Comparison of ENCODE assay signal across 9 cellular contexts in the genomic region with DNA sequence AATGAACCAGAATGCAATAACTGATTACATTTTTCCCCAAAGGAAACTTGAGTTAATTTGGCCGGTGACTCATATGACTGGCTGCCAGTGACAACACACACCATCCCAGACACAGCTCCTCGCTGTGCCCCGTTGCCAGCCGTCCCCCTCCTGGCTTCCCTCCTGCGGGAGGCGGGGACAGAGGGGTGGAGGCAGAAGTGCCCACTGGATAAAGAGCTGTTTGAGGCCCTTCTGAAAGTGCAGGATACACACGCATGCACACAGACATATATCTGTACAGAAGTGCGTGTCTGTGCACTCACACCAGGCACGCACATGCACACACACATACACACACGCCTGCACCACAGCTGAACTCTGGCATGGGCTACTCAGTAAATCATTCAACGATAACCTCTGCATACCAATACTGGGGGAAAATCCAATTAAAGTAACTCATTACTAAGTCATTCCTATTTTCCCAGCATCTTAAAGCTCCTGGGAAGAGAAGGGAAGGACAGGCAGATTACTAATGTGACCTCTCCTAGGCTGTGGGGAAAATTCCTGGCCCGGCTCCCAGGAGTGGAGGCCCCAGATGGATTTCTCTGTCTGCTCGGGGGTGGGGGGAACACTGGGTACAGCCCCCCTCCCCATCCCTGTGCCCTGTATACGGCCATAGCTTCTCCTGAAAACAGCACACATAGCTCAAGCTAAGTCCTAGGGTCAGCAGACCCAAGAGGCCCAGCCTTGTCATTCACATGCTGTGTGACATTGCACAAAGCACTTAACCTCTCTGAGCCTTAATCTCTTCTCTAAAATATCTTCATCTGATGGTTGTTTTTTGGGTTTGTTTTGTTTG. TPM values are rescaled to one million over a fixed set of nuclear protein-coding genes. Genes with fewer than 3 reads are reported as not detected.
DNase-seq lines count a peak whose midpoint lies in the region; ATAC-seq and TF ChIP-seq lines count a peak whose summit lies in the region.
"Had no signal": no experiment of that assay in that cellular context is flagged by ENCODE, and none has a peak within 500 bp of the region (broad histone marks: within the 10 kb centered on the region; RNA-seq: fewer than 3 reads in every experiment).

No MANE protein-coding gene starts in this region.

- no peaks in the 10 kb centered on the region for H3K36me3 ChIP-seq in ovary

- H3K4me1 ChIP-seq in foreskin keratinocyte (no peaks in the 10 kb centered on the region), ovary (ENCODE audit: insufficient read depth) (peaks cover 4% of the 10 kb centered on the region)

- DNase-seq in Daoy (ENCODE audit: low read depth) (peak; percentile 99), RPMI7951 (ENCODE audit: low read depth) (peak; percentile 94), foreskin keratinocyte (peak; percentile 18 to 44), ovary (peak in 4 of 5 donors; percentile 11 to 51 (median 38)), NCI-H2081 treated with DMSO at 0.1 percent for 48 hours (lab: John Stamatoyannopoulos, UW) (no peak), GM13977 (ENCODE audit: low spot score) (no peak)
- DNase-seq: NCI-H526 treated with DMSO at 0.1 percent for 48 hours had no signal

- no peaks in the 10 kb centered on the region for H3K9me3 ChIP-seq in ovary

- TF ChIP-seq EP300 in ovary (IDR thresholded peaks at IDR 0.05), result no peak

- TF ChIP-seq POLR2A in ovary (IDR thresholded peaks at IDR 0.05), result no peak

- intact Hi-C loops in ovary (cut with DNase I), result loop anchor here in 1 of 4 donors (10.0 kb wide), 2 partner anchors 133 to 593 kb away; a partner anchor contains a TSS

- H3K27me3 ChIP-seq in foreskin keratinocyte, result peaks cover 3% of the 10 kb centered on the region
- no peaks in the 10 kb centered on the region for H3K27me3 ChIP-seq in ovary

- in situ Hi-C loops in GM13977 (cut with MboI; ENCODE audit: low pct_unique_long_range_greater_than_20kb, low sequenced_read_pairs, unreplicated experiment), result no loop called here

- WGBS in ovary, 3 donors, result 5 to 7% (median 6%) methylated on average over 14 of the region's 14 CpGs

- ATAC-seq in foreskin keratinocyte (peak; percentile 79), GM18873 (IDR thresholded peaks at IDR 0.05; ENCODE audit: low FRiP score, unreplicated experiment) (no peak), HG03097 (IDR thresholded peaks at IDR 0.05; ENCODE audit: low FRiP score, unreplicated experiment) (no peak)

- H3K4me3 ChIP-seq in ovary, result no peak overlapping the region

- TF ChIP-seq CTCF in foreskin keratinocyte (conservative IDR thresholded peaks at IDR 0.05), result no peak
- no peak for TF ChIP-seq CTCF in ovary (IDR thresholded peaks at IDR 0.05)
- TF ChIP-seq CTCF in GM13977 (IDR thresholded peaks at IDR 0.05; ENCODE audit: extremely low read depth, insufficient read depth, missing control alignments), result no peak

- H3K27ac ChIP-seq in foreskin keratinocyte (no peak overlapping the region), ovary (no peak overlapping the region)

RNA-seq across cellular contexts. Expression of a gene that starts 52.3 kb away (rescaled TPM):
- total RNA-seq in Daoy (2014; rRNA removed; shearing (Covaris generic)), result not detected in 2 replicates
- total RNA-seq in RPMI7951 (2014; rRNA removed; shearing (Covaris generic)), result 0.20 TPM in 1 of 2 replicates, not detected in the other
- not detected in 2 replicates for total RNA-seq in foreskin keratinocyte
- polyA plus RNA-seq in foreskin keratinocyte, result not detected in 2 replicates
- total RNA-seq in ovary, result not detected
- not detected for polyA plus RNA-seq in ovary

Comparison
In these comparisons a context has a peak if more than half of its experiments do, and no peak if none do; other contexts are left out.
1. DNase-seq: peak in Daoy (single experiment), RPMI7951 (single experiment), foreskin keratinocyte (2 of 2) and ovary (4 of 5); none in NCI-H2081 treated with DMSO at 0.1 percent for 48 hours (single experiment) and GM13977 (single experiment).